ENCODE assay signal across 27 cellular contexts in the genomic region with DNA sequence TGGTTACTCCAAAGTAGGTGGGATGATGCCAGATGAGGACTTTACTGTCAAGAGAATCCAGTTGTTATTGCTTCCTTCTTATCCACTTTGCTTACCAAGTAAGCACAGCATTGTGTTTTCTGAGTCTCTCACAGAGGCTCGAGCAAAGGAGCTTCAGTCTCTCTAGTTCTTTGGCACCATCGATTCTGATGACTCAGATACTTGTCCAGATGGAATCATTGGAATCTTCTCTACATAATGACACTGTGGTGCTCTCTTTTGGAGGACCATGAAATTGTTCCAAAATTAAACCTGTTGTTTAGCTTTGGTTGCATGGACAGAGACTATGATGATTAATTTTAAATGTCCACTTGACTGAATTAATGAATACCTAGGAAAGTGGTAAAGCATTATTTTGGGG.
"Had no signal": no experiment of that assay in that cellular context is flagged by ENCODE, and none has a peak within 500 bp of the region (broad histone marks: within the 10 kb centered on the region; RNA-seq: fewer than 3 reads in every experiment).

No MANE protein-coding gene starts in this region.

- H3K27me3 ChIP-seq: adrenal gland, body of pancreas had no signal

- DNase-seq: activated B cell treated with CpG ODN at 0.5 μM for 24 hours; activated CD4-positive, alpha-beta T cell treated with anti-CD3 and anti-CD28 coated beads for 48 hours; activated CD4-positive, alpha-beta T cell treated with anti-CD3 and anti-CD28 coated beads, Interleukin-2, amount 50 U/mL, for 1 hour; activated CD4-positive, alpha-beta T cell treated with anti-CD3 and anti-CD28 coated beads, Interleukin-2, amount 50 U/mL, for 48 hours; activated CD8-positive, alpha-beta memory T cell treated with anti-CD3 and anti-CD28 coated beads, Interleukin-2, amount 10 ng/mL, durations not matched to agents 7 days and 5 days; activated CD8-positive, alpha-beta memory T cell treated with anti-CD3 and anti-CD28 coated beads, Interleukin-2, amount 50 U/mL, for 4 hours; activated CD8-positive, alpha-beta T cell treated with anti-CD3 and anti-CD28 coated beads, Interleukin-2, amount 10 ng/mL, durations not matched to agents 7 days and 5 days; activated effector memory CD4-positive, alpha-beta T cell treated with anti-CD3 and anti-CD28 coated beads, Interleukin-2, amount 50 U/mL, for 16 hours; activated naive CD4-positive, alpha-beta T cell treated with anti-CD3 and anti-CD28 coated beads for 36 hours; activated naive CD8-positive, alpha-beta T cell treated with anti-CD3 and anti-CD28 coated beads for 36 hours; activated naive CD8-positive, alpha-beta T cell treated with anti-CD3 and anti-CD28 coated beads, Interleukin-2, amount 50 U/mL, for 24 hours; activated T-cell treated with anti-CD3 and anti-CD28 coated beads, Interleukin-2, amount 50 U/mL, for 1 hour; activated T-cell treated with anti-CD3 and anti-CD28 coated beads, Interleukin-2, amount 50 U/mL, for 48 hours; adrenal gland; amygdala; aorta; body of pancreas; cerebellar nuclear complex; dorsolateral prefrontal cortex; effector memory CD4-positive, alpha-beta T cell; endodermal cell; foreskin fibroblast; head of caudate nucleus; T-helper 17 cell; T1000; WERI-Rb-1 had no signal

- H3K9me3 ChIP-seq: adrenal gland, body of pancreas had no signal

- H3K4me3 ChIP-seq: adrenal gland, body of pancreas, coronary artery, dorsolateral prefrontal cortex had no signal

- H3K36me3 ChIP-seq: adrenal gland, WERI-Rb-1 had no signal

- H3K27ac ChIP-seq: adrenal gland, body of pancreas, coronary artery, dorsolateral prefrontal cortex, WERI-Rb-1 had no signal

- H3K4me1 ChIP-seq: body of pancreas had no signal
